Comparison of ENCODE assay signal across 1 cellular context in the genomic region with DNA sequence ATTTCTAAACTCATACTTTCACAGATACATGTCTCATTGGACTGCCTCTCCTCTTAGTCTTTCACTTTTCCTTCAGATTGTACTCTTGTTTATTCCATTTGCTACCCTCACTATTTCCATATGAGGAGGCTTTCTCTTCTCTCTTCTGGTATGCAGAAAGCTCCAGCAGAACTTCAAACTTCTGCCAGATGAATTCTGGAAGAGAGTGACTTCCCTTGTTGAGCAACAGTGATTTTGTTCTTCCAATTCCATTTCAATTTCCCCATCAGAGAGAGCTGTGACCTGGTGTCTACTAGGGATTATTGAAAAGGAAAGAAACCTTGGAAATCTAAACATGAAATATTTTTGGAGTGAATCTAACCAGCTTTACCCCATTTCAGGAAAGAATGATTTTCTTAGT.
TF ChIP-seq lines count a peak whose summit lies in the region.

No MANE protein-coding gene starts in this region.

TF ChIP-seq in SK-N-SH, 30 proteins besides CTCF, POLR2A, EP300 and RAD21 (continued from another document):
- TF ChIP-seq, protein P1, sequence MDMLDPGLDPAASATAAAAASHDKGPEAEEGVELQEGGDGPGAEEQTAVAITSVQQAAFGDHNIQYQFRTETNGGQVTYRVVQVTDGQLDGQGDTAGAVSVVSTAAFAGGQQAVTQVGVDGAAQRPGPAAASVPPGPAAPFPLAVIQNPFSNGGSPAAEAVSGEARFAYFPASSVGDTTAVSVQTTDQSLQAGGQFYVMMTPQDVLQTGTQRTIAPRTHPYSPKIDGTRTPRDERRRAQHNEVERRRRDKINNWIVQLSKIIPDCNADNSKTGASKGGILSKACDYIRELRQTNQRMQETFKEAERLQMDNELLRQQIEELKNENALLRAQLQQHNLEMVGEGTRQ (IDR thresholded peaks at IDR 0.05; ENCODE audit: borderline replicate concordance, low read depth, low read length) = no peak
- TF ChIP-seq EZH2phosphoT487 (IDR thresholded peaks at IDR 0.05; ENCODE audit: borderline replicate concordance, low read depth) (no peak), RCOR1 (IDR thresholded peaks at IDR 0.05; ENCODE audit: low read length) (no peak), POLR2AphosphoS5 (IDR thresholded peaks at IDR 0.05; ENCODE audit: low read depth, low read length) (no peak), GATA2 (CRISPR knock-in tag; IDR thresholded peaks at IDR 0.05) (no peak), SMC3 (IDR thresholded peaks at IDR 0.05; ENCODE audit: low read depth, low read length) (no peak), NRF1 (IDR thresholded peaks at IDR 0.05; ENCODE audit: low read depth, low read length) (no peak), FOXM1 (IDR thresholded peaks at IDR 0.05; ENCODE audit: low read depth) (no peak), SIN3A (IDR thresholded peaks at IDR 0.05; ENCODE audit: borderline replicate concordance, low read depth, low read length) (no peak), TEAD4 (IDR thresholded peaks at IDR 0.05; ENCODE audit: borderline replicate concordance, insufficient read depth) (no peak), ELF1 (IDR thresholded peaks at IDR 0.05) (no peak)
- TF ChIP-seq, protein P2, sequence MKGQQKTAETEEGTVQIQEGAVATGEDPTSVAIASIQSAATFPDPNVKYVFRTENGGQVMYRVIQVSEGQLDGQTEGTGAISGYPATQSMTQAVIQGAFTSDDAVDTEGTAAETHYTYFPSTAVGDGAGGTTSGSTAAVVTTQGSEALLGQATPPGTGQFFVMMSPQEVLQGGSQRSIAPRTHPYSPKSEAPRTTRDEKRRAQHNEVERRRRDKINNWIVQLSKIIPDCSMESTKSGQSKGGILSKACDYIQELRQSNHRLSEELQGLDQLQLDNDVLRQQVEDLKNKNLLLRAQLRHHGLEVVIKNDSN (IDR thresholded peaks at IDR 0.05; ENCODE audit: borderline replicate concordance, low read depth) = no peak
- TF ChIP-seq, protein P3, sequence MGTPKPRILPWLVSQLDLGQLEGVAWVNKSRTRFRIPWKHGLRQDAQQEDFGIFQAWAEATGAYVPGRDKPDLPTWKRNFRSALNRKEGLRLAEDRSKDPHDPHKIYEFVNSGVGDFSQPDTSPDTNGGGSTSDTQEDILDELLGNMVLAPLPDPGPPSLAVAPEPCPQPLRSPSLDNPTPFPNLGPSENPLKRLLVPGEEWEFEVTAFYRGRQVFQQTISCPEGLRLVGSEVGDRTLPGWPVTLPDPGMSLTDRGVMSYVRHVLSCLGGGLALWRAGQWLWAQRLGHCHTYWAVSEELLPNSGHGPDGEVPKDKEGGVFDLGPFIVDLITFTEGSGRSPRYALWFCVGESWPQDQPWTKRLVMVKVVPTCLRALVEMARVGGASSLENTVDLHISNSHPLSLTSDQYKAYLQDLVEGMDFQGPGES (IDR thresholded peaks at IDR 0.05; ENCODE audit: low read depth, low read length) = no peak
